1 cellular context compared by ENCODE assay signal in the genomic region with DNA sequence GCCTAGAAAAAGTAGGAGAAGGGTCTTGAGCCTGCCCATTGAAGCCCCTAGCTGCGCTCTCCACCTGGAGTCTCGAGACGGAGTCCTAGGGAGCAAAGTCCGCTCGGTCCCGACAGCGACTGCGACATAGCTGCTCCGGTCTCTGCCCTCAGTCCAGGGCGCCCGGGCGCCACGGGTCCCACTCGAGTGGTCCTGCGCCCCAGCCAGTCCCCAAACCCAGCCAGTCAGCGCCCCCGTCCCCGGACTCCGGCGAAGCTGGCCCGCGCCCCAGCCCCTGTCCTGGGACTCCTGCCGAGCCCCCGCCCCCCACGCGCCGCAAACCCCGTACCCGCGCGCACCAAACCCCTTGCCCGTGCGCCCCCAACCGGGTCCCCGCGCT.
TF ChIP-seq lines count a peak whose summit lies in the region.

No MANE protein-coding gene starts in this region.

TF ChIP-seq in HepG2, 621 proteins besides CTCF, POLR2A, EP300 and RAD21 (continued from another document and continues in another):
- 0 out of 2 replicates have a peak, but pooled peaks have one; percentile 2 for TF ChIP-seq KAT7 (CRISPR knock-in tag; IDR thresholded peaks at IDR 0.05; ENCODE audit: borderline replicate concordance)
- TF ChIP-seq ZNF333 (CRISPR knock-in tag; IDR thresholded peaks at IDR 0.05; ENCODE audit: borderline replicate concordance), result no peak
- TF ChIP-seq BRCA1 (CRISPR knock-in tag; IDR thresholded peaks at IDR 0.05), result no peak
- TF ChIP-seq SOX13 (IDR thresholded peaks at IDR 0.05), result no peak
- TF ChIP-seq SOX13 (CRISPR knock-in tag; conservative IDR thresholded peaks at IDR 0.05 in 1 of 2, IDR thresholded peaks at IDR 0.05 in 1 of 2), result no peak
- no peak for TF ChIP-seq ZNF329 (CRISPR knock-in tag; IDR thresholded peaks at IDR 0.05; ENCODE audit: low read depth)
- no peak for TF ChIP-seq ZNF33A (CRISPR knock-in tag; IDR thresholded peaks at IDR 0.05; ENCODE audit: borderline replicate concordance)
- TF ChIP-seq HNRNPK (IDR thresholded peaks at IDR 0.05; ENCODE audit: low read depth, low read length, poor library complexity, severe bottlenecking), result no peak
- TF ChIP-seq ZSCAN31 (CRISPR knock-in tag; IDR thresholded peaks at IDR 0.05; ENCODE audit: low read depth), result no peak
- no peak for TF ChIP-seq KDM6A (CRISPR knock-in tag; IDR thresholded peaks at IDR 0.05; ENCODE audit: low read depth)
- TF ChIP-seq ZNF160 (CRISPR knock-in tag; IDR thresholded peaks at IDR 0.05), result no peak
- no peak for TF ChIP-seq ZNF615 (CRISPR knock-in tag; IDR thresholded peaks at IDR 0.05; ENCODE audit: borderline replicate concordance)
- TF ChIP-seq ETV6 (CRISPR knock-in tag; conservative IDR thresholded peaks at IDR 0.05), result no peak
- TF ChIP-seq MIXL1 (CRISPR knock-in tag; IDR thresholded peaks at IDR 0.05), result no peak
- TF ChIP-seq TSC22D2 (CRISPR knock-in tag; IDR thresholded peaks at IDR 0.05; ENCODE audit: borderline replicate concordance), result no peak
- TF ChIP-seq HNF4A (CRISPR knock-in tag; IDR thresholded peaks at IDR 0.05), result peak; percentile 70
- TF ChIP-seq ATF3 (CRISPR knock-in tag; IDR thresholded peaks at IDR 0.05), result no peak
- no peak for TF ChIP-seq HHEX (CRISPR knock-in tag; IDR thresholded peaks at IDR 0.05)
- no peak for TF ChIP-seq TAF15 (IDR thresholded peaks at IDR 0.05; ENCODE audit: low read depth, low read length, poor library complexity, severe bottlenecking)
- TF ChIP-seq EED (CRISPR knock-in tag; IDR thresholded peaks at IDR 0.05), result 0 out of 2 replicates have a peak, but pooled peaks have one; percentile 13
- TF ChIP-seq ZFP41 (CRISPR knock-in tag; IDR thresholded peaks at IDR 0.05; ENCODE audit: borderline replicate concordance), result no peak
- no peak for TF ChIP-seq TBX2 (CRISPR knock-in tag; IDR thresholded peaks at IDR 0.05; ENCODE audit: borderline replicate concordance)
- no peak for TF ChIP-seq ZNF639 (CRISPR knock-in tag; conservative IDR thresholded peaks at IDR 0.05)
- no peak for TF ChIP-seq ZBTB7A (CRISPR knock-in tag; IDR thresholded peaks at IDR 0.05)
- 0 out of 2 replicates have a peak, but pooled peaks have one; percentile 14 for TF ChIP-seq CBFB (CRISPR knock-in tag; IDR thresholded peaks at IDR 0.05)
- peak; percentile 22; the same call in 1 of the 2 replicates for TF ChIP-seq ZNF543 (CRISPR knock-in tag; IDR thresholded peaks at IDR 0.05)
- TF ChIP-seq NPAS2 (CRISPR knock-in tag; IDR thresholded peaks at IDR 0.05; ENCODE audit: borderline replicate concordance), result no peak
- no peak for TF ChIP-seq ZFP1 (CRISPR knock-in tag; IDR thresholded peaks at IDR 0.05)
- no peak for TF ChIP-seq ZSCAN22 (CRISPR knock-in tag; IDR thresholded peaks at IDR 0.05)
- no peak for TF ChIP-seq MTA3 (CRISPR knock-in tag; IDR thresholded peaks at IDR 0.05)
- no peak for TF ChIP-seq DR1 (CRISPR knock-in tag; IDR thresholded peaks at IDR 0.05)
- TF ChIP-seq ZNF501 (CRISPR knock-in tag; IDR thresholded peaks at IDR 0.05), result 0 out of 2 replicates have a peak, but pooled peaks have one; percentile 14
- no peak for TF ChIP-seq ZNF20 (CRISPR knock-in tag; IDR thresholded peaks at IDR 0.05)
- no peak for TF ChIP-seq RARA (CRISPR knock-in tag; IDR thresholded peaks at IDR 0.05)
- no peak for TF ChIP-seq ZNF629 (CRISPR knock-in tag; conservative IDR thresholded peaks at IDR 0.05)
- TF ChIP-seq SNRNP70 (IDR thresholded peaks at IDR 0.05; ENCODE audit: low read depth, low read length), result no peak
- no peak for TF ChIP-seq MLX (CRISPR knock-in tag; IDR thresholded peaks at IDR 0.05)
- TF ChIP-seq YEATS4 (CRISPR knock-in tag; IDR thresholded peaks at IDR 0.05; ENCODE audit: borderline replicate concordance), result 0 out of 2 replicates have a peak, but pooled peaks have one; percentile 2
- no peak for TF ChIP-seq BHLHE40 (IDR thresholded peaks at IDR 0.05; ENCODE audit: low read length)
- no peak for TF ChIP-seq ZNF431 (CRISPR knock-in tag; IDR thresholded peaks at IDR 0.05; ENCODE audit: borderline replicate concordance, low read depth)
- TF ChIP-seq THYN1 (CRISPR knock-in tag; IDR thresholded peaks at IDR 0.05; ENCODE audit: borderline replicate concordance, low read depth), result no peak
- no peak for TF ChIP-seq CERS6 (CRISPR knock-in tag; IDR thresholded peaks at IDR 0.05)
- TF ChIP-seq ERF (CRISPR knock-in tag; IDR thresholded peaks at IDR 0.05), result no peak
- TF ChIP-seq MLXIP (CRISPR knock-in tag; IDR thresholded peaks at IDR 0.05; ENCODE audit: borderline replicate concordance), result no peak
- no peak for TF ChIP-seq ZNF350 (CRISPR knock-in tag; IDR thresholded peaks at IDR 0.05; ENCODE audit: borderline replicate concordance, low read depth)
- TF ChIP-seq ARID2 (CRISPR knock-in tag; IDR thresholded peaks at IDR 0.05; ENCODE audit: borderline replicate concordance), result no peak
- TF ChIP-seq ZNF652 (CRISPR knock-in tag; IDR thresholded peaks at IDR 0.05; ENCODE audit: borderline replicate concordance, low read depth), result no peak
- TF ChIP-seq CC2D1A (CRISPR knock-in tag; IDR thresholded peaks at IDR 0.05), result no peak
- no peak for TF ChIP-seq MYC (CRISPR knock-in tag; IDR thresholded peaks at IDR 0.05; ENCODE audit: borderline replicate concordance)
- TF ChIP-seq ZNF614 (CRISPR knock-in tag; IDR thresholded peaks at IDR 0.05; ENCODE audit: borderline replicate concordance), result no peak
- no peak for TF ChIP-seq ZNF24 (IDR thresholded peaks at IDR 0.05)
- no peak for TF ChIP-seq MXI1 (IDR thresholded peaks at IDR 0.05; ENCODE audit: borderline replicate concordance, low read depth, low read length)
- TF ChIP-seq ZNF180 (CRISPR knock-in tag; IDR thresholded peaks at IDR 0.05; ENCODE audit: borderline replicate concordance, low read depth), result no peak
- no peak for TF ChIP-seq GTF3A (CRISPR knock-in tag; conservative IDR thresholded peaks at IDR 0.05)
- TF ChIP-seq SMAD1 (CRISPR knock-in tag; IDR thresholded peaks at IDR 0.05; ENCODE audit: borderline replicate concordance, low read depth), result no peak
- no peak for TF ChIP-seq MBNL3 (CRISPR knock-in tag; conservative IDR thresholded peaks at IDR 0.05)
- no peak for TF ChIP-seq ATAD3A (CRISPR knock-in tag; IDR thresholded peaks at IDR 0.05)
- TF ChIP-seq, protein P1, sequence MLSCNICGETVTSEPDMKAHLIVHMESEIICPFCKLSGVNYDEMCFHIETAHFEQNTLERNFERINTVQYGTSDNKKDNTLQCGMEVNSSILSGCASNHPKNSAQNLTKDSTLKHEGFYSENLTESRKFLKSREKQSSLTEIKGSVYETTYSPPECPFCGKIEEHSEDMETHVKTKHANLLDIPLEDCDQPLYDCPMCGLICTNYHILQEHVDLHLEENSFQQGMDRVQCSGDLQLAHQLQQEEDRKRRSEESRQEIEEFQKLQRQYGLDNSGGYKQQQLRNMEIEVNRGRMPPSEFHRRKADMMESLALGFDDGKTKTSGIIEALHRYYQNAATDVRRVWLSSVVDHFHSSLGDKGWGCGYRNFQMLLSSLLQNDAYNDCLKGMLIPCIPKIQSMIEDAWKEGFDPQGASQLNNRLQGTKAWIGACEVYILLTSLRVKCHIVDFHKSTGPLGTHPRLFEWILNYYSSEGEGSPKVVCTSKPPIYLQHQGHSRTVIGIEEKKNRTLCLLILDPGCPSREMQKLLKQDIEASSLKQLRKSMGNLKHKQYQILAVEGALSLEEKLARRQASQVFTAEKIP (CRISPR knock-in tag; IDR thresholded peaks at IDR 0.05; ENCODE audit: borderline replicate concordance), result no peak
- TF ChIP-seq CSRNP1 (CRISPR knock-in tag; IDR thresholded peaks at IDR 0.05), result 0 out of 2 replicates have a peak, but pooled peaks have one; percentile 19
- TF ChIP-seq CAMTA2 (CRISPR knock-in tag; IDR thresholded peaks at IDR 0.05; ENCODE audit: borderline replicate concordance), result no peak
- TF ChIP-seq ZNF839 (CRISPR knock-in tag; IDR thresholded peaks at IDR 0.05; ENCODE audit: borderline replicate concordance), result no peak
- no peak for TF ChIP-seq NKX3-1 (CRISPR knock-in tag; IDR thresholded peaks at IDR 0.05)
- TF ChIP-seq, protein P2, sequence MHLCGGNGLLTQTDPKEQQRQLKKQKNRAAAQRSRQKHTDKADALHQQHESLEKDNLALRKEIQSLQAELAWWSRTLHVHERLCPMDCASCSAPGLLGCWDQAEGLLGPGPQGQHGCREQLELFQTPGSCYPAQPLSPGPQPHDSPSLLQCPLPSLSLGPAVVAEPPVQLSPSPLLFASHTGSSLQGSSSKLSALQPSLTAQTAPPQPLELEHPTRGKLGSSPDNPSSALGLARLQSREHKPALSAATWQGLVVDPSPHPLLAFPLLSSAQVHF (CRISPR knock-in tag; IDR thresholded peaks at IDR 0.05), result no peak
- TF ChIP-seq SRSF9 (IDR thresholded peaks at IDR 0.05; ENCODE audit: borderline replicate concordance, insufficient read depth, low read depth, low read length, poor library complexity, severe bottlenecking), result no peak
- no peak for TF ChIP-seq HOXA3 (CRISPR knock-in tag; IDR thresholded peaks at IDR 0.05)
- TF ChIP-seq ZNF331 (CRISPR knock-in tag; IDR thresholded peaks at IDR 0.05), result no peak
- peak; percentile 4; the same call in 1 of the 2 replicates for TF ChIP-seq TGIF2 (CRISPR knock-in tag; IDR thresholded peaks at IDR 0.05)
